ENCODE assay signal across 9 cellular contexts in genomic region chr19:41377977-41378707, GRCh38. TPM values are rescaled to one million over a fixed set of nuclear protein-coding genes. Genes with fewer than 3 reads are reported as not detected.
A peak's percentile ranks its signal among the peaks of the same experiment; 100 is the strongest.
DNase-seq lines count a peak whose midpoint lies in the region; ATAC-seq and TF ChIP-seq lines count a peak whose summit lies in the region.
"Had no signal": no experiment of that assay in that cellular context is flagged by ENCODE, and none has a peak within 500 bp of the region (broad histone marks: within the 10 kb centered on the region; RNA-seq: fewer than 3 reads in every experiment).

No MANE protein-coding gene starts in this region.

- ATAC-seq in GM18861 (IDR thresholded peaks at IDR 0.05; ENCODE audit: unreplicated experiment) (peak; percentile 59), GM19455 (IDR thresholded peaks at IDR 0.05; ENCODE audit: unreplicated experiment) (no peak)

- H3K27ac ChIP-seq in hepatocyte (peak overlapping the region; percentile 34), prostate gland (no peak overlapping the region), WERI-Rb-1 (no peak overlapping the region)

- no peaks in the 10 kb centered on the region for H3K9me2 ChIP-seq in hepatocyte (replicated peaks; ENCODE audit: insufficient read depth)

- DNase-seq in BE2C (peak; percentile 73), Kasumi-1 (lab: John Stamatoyannopoulos, UW) (peak; percentile 23 to 25), hepatocyte (ENCODE audit: low spot score) (peak; percentile 56), prostate gland (ENCODE audit: low spot score) (no peak), NCI-H1105 treated with DMSO at 0.1 percent for 48 hours (lab: John Stamatoyannopoulos, UW) (no peak), WERI-Rb-1 (no peak)
- DNase-seq: activated naive CD4-positive, alpha-beta T cell had no signal

- H3K79me2 ChIP-seq in hepatocyte, result peaks cover 10% of the 10 kb centered on the region

- WGBS in hepatocyte (ENCODE audit: low lambda C conversion rate, missing lambda C conversion rate), result 60% methylated on average over 9 of the region's 9 CpGs
- whole genome bisulfite sequencing in prostate gland, result 59% methylated on average over 9 of the region's 9 CpGs

- intact Hi-C loops in prostate gland (cut with DNase I), result no loop called here

- peaks cover 19% of the 10 kb centered on the region for H3K4me1 ChIP-seq in BE2C
- H3K4me1 ChIP-seq in hepatocyte (ENCODE audit: insufficient read depth), result peaks cover 14% of the 10 kb centered on the region
- no peaks in the 10 kb centered on the region for H3K4me1 ChIP-seq in prostate gland (replicated peaks)

- no peaks in the 10 kb centered on the region for H4K20me1 ChIP-seq in hepatocyte (ENCODE audit: insufficient read depth, poor library complexity, severe bottlenecking)

- H3K27me3 ChIP-seq in BE2C, result no peaks in the 10 kb centered on the region
- H3K27me3 ChIP-seq in hepatocyte, result no peaks in the 10 kb centered on the region
- H3K27me3 ChIP-seq in prostate gland (replicated peaks; ENCODE audit: insufficient read depth), result no peaks in the 10 kb centered on the region
- no peaks in the 10 kb centered on the region for H3K27me3 ChIP-seq in WERI-Rb-1 (ENCODE audit: insufficient read depth, low read depth, severe bottlenecking)

- H2AFZ ChIP-seq in hepatocyte, result no peak overlapping the region

- no peaks in the 10 kb centered on the region for H3K9me3 ChIP-seq in BE2C
- no peaks in the 10 kb centered on the region for H3K9me3 ChIP-seq in hepatocyte (ENCODE audit: low read depth)
- no peaks in the 10 kb centered on the region for H3K9me3 ChIP-seq in prostate gland
- no peaks in the 10 kb centered on the region for H3K9me3 ChIP-seq in WERI-Rb-1 (ENCODE audit: severe bottlenecking)

- H3K36me3 ChIP-seq in BE2C (no peaks in the 10 kb centered on the region), hepatocyte (replicated peaks; ENCODE audit: insufficient read depth, low read depth) (no peaks in the 10 kb centered on the region), prostate gland (no peaks in the 10 kb centered on the region), WERI-Rb-1 (peaks cover 5% of the 10 kb centered on the region)

- peak; percentile 50 for TF ChIP-seq CTCF in BE2C (IDR thresholded peaks at IDR 0.05; ENCODE audit: low read depth, low read length)
- TF ChIP-seq CTCF in hepatocyte (IDR thresholded peaks at IDR 0.05; ENCODE audit: poor library complexity), result peak; percentile 25
- no peak for TF ChIP-seq CTCF in prostate gland (IDR thresholded peaks at IDR 0.05)
- TF ChIP-seq CTCF in WERI-Rb-1 (IDR thresholded peaks at IDR 0.05; ENCODE audit: low read depth, low read length), result no peak

- peak overlapping the region; percentile 48 for H3K4me2 ChIP-seq in hepatocyte

- no peak overlapping the region for H3K4me3 ChIP-seq in BE2C (ENCODE audit: low read depth, low read length)
- H3K4me3 ChIP-seq in hepatocyte, result no peak overlapping the region
- H3K4me3 ChIP-seq in prostate gland, result no peak overlapping the region
- H3K4me3 ChIP-seq in WERI-Rb-1 (ENCODE audit: low read depth, low read length), result no peak overlapping the region

- no peak for TF ChIP-seq POLR2A in prostate gland (IDR thresholded peaks at IDR 0.05)

RNA-seq across cellular contexts. Expression of gene TMEM91, which starts 1.8 kb away (rescaled TPM):
- polyA plus RNA-seq in BE2C (2012; ENCODE audit: insufficient read depth, insufficient read length, low read depth), result 3.7 TPM
- total RNA-seq in hepatocyte, result 23.6 and 27.5 TPM in 2 replicates
- polyA plus RNA-seq in hepatocyte, result 51.8 and 55.7 TPM in 2 replicates
- total RNA-seq in prostate gland, result 10 to 100 TPM; 15.7 to 19.7 TPM

RNA-seq across cellular contexts. Expression of gene B9D2, which starts 14.2 kb away (rescaled TPM):
- 28.2 TPM for polyA plus RNA-seq in BE2C (2012; ENCODE audit: insufficient read depth, insufficient read length, low read depth)
- total RNA-seq in hepatocyte (5.3 and 6.0 TPM in 2 replicates), prostate gland (10 to 100 TPM; 10.7 to 17.1 TPM)
- 9.6 and 13.2 TPM in 2 replicates for polyA plus RNA-seq in hepatocyte

RNA-seq across cellular contexts. Expression of gene EXOSC5, which starts 19.0 kb away (rescaled TPM):
- 398 TPM for polyA plus RNA-seq in BE2C (2012; ENCODE audit: insufficient read depth, insufficient read length, low read depth)
- 7.4 and 13.7 TPM in 2 replicates for total RNA-seq in hepatocyte
- 21.2 and 22.4 TPM in 2 replicates for polyA plus RNA-seq in hepatocyte
- total RNA-seq in prostate gland, result 10 to 100 TPM; 29.6 to 34.0 TPM

RNA-seq across cellular contexts. Expression of gene BCKDHA, which starts 19.5 kb away (rescaled TPM):
- 274 TPM for polyA plus RNA-seq in BE2C (2012; ENCODE audit: insufficient read depth, insufficient read length, low read depth)
- total RNA-seq in hepatocyte (28.1 and 30.3 TPM in 2 replicates), prostate gland (10 to 100 TPM; 69.0 to 72.5 TPM)
- polyA plus RNA-seq in hepatocyte, result 30.3 and 39.6 TPM in 2 replicates

RNA-seq across cellular contexts. Expression of gene TGFB1, which starts 24.4 kb away (rescaled TPM):
- 115 TPM for polyA plus RNA-seq in BE2C (2012; ENCODE audit: insufficient read depth, insufficient read length, low read depth)
- total RNA-seq in hepatocyte (15.7 and 17.1 TPM in 2 replicates), prostate gland (10 to 100 TPM in 1 of 2 donors, 1 to 10 TPM in 1; 9.7 to 32.4 TPM)
- polyA plus RNA-seq in hepatocyte, result 122 and 152 TPM in 2 replicates

Comparison
In these comparisons a context has a peak if more than half of its experiments do, and no peak if none do; other contexts are left out.
1. DNase-seq: peak in BE2C (single experiment), Kasumi-1 (2 of 2) and hepatocyte (single experiment); none in prostate gland (single experiment), NCI-H1105 treated with DMSO at 0.1 percent for 48 hours (single experiment) and WERI-Rb-1 (single experiment).
2. CTCF ChIP-seq: peak in BE2C (single experiment) and hepatocyte (single experiment); none in prostate gland (0 of 4) and WERI-Rb-1 (single experiment).